Comparison of ENCODE assay signal across 9 cellular contexts in genomic region chr11:57322881-57323467, GRCh38. TPM values are rescaled to one million over a fixed set of nuclear protein-coding genes. Genes with fewer than 3 reads are reported as not detected.
DNase-seq lines count a peak whose midpoint lies in the region; TF ChIP-seq lines count a peak whose summit lies in the region.
"Had no signal": no experiment of that assay in that cellular context is flagged by ENCODE, and none has a peak within 500 bp of the region (broad histone marks: within the 10 kb centered on the region; RNA-seq: fewer than 3 reads in every experiment).

No MANE protein-coding gene starts in this region.

- peak overlapping the region; percentile 91 for H3K27ac Mint-ChIP-seq in activated naive CD4-positive, alpha-beta T cell treated with anti-CD3 and anti-CD28 coated beads, Interleukin-2, amount 50 U/mL, for 24 hours
- H3K27ac Mint-ChIP-seq in type B pancreatic cell = peak overlapping the region; percentile 96

- peak overlapping the region; percentile 29 to 77 for H3K18ac ChIP-seq in mesenchymal stem cell (ENCODE audit: low read depth in 1 of 2, low read length in 2 of 2)

- no peaks in the 10 kb centered on the region for H3K27me3 Mint-ChIP-seq in activated naive CD4-positive, alpha-beta T cell treated with anti-CD3 and anti-CD28 coated beads, Interleukin-2, amount 50 U/mL, for 24 hours
- H3K27me3 Mint-ChIP-seq in type B pancreatic cell = no peaks in the 10 kb centered on the region

- peak overlapping the region; percentile 94 for H2BK15ac ChIP-seq in mesenchymal stem cell (ENCODE audit: low read depth, poor library complexity, severe bottlenecking)

- H3K4me2 ChIP-seq in mesenchymal stem cell (ENCODE audit: low read length, poor library complexity, severe bottlenecking) = peak overlapping the region; percentile 92

- H3K4ac ChIP-seq in mesenchymal stem cell (ENCODE audit: low read depth in 1 of 2, low read length in 2 of 2) = peak overlapping the region in 1 of 2 experiments; percentile 93

- H3K27me3 ChIP-seq in brain microvascular endothelial cell (replicated peaks) (no peaks in the 10 kb centered on the region), mesenchymal stem cell (ENCODE audit: control insufficient read depth in 1 of 2, insufficient read depth in 1 of 2, low read length in 2 of 2) (no peaks in the 10 kb centered on the region)

- H2AK5ac ChIP-seq in mesenchymal stem cell (ENCODE audit: low read length, severe bottlenecking) = peak overlapping the region; percentile 33

- no peak overlapping the region for H2BK5ac ChIP-seq in mesenchymal stem cell (ENCODE audit: low read depth, low read length, poor library complexity, severe bottlenecking)

- H3K4me3 ChIP-seq in brain microvascular endothelial cell (ENCODE audit: low read depth, low read length) (peak overlapping the region; percentile 78), mesenchymal stem cell (ENCODE audit: insufficient read depth in 1 of 2, low read depth in 1 of 2, low read length in 2 of 2) (peak overlapping the region; percentile 37 to 97)

- peaks cover 23% of the 10 kb centered on the region for H3K36me3 Mint-ChIP-seq in activated naive CD4-positive, alpha-beta T cell treated with anti-CD3 and anti-CD28 coated beads, Interleukin-2, amount 50 U/mL, for 24 hours
- peaks cover 32% of the 10 kb centered on the region for H3K36me3 Mint-ChIP-seq in type B pancreatic cell

- DNase-seq in activated naive CD4-positive, alpha-beta T cell (lab: John Stamatoyannopoulos, UW) = no peak
- no peak for DNase-seq in brain microvascular endothelial cell
- no peak for DNase-seq in mesenchymal stem cell
- DNase-seq in type B pancreatic cell (ENCODE audit: extremely low spot score, unreplicated experiment) = no peak
- DNase-seq in head of caudate nucleus = no peak
- no peak for DNase-seq in stimulated activated naive CD4-positive, alpha-beta T cell treated with Interleukin-2 at 50 U/mL for 16 hours (lab: John Stamatoyannopoulos, UW)
- DNase-seq in NCI-H1092 treated with DMSO at 0.1 percent for 48 hours (lab: John Stamatoyannopoulos, UW) = no peak
- DNase-seq: GF-D8 had no signal

- H3K9me3 ChIP-seq in mesenchymal stem cell (ENCODE audit: control insufficient read depth, low read length) = no peaks in the 10 kb centered on the region

- H2BK120ac ChIP-seq in mesenchymal stem cell (ENCODE audit: low read depth, low read length) = no peak overlapping the region

- H3K79me1 ChIP-seq in mesenchymal stem cell (replicated peaks; ENCODE audit: low read length, poor library complexity, severe bottlenecking) = peaks cover 18% of the 10 kb centered on the region

- peak overlapping the region; percentile 84 for H4K91ac ChIP-seq in mesenchymal stem cell (ENCODE audit: low read length)

- no peak overlapping the region for H3K14ac ChIP-seq in mesenchymal stem cell (ENCODE audit: low read length in 2 of 2)

- H2AFZ ChIP-seq in mesenchymal stem cell (ENCODE audit: low read depth, low read length) = no peak overlapping the region

- H2BK12ac ChIP-seq in mesenchymal stem cell (ENCODE audit: low read length in 2 of 2) = peak overlapping the region in 1 of 2 experiments; percentile 86

- 88% methylated on average over 1 of the region's 1 CpG for WGBS in mesenchymal stem cell

- peaks cover 44% of the 10 kb centered on the region for H3K4me1 Mint-ChIP-seq in activated naive CD4-positive, alpha-beta T cell treated with anti-CD3 and anti-CD28 coated beads, Interleukin-2, amount 50 U/mL, for 24 hours
- peaks cover 52% of the 10 kb centered on the region for H3K4me1 Mint-ChIP-seq in type B pancreatic cell (ENCODE audit: unreplicated experiment)

- H3K27ac ChIP-seq in brain microvascular endothelial cell (peak overlapping the region; percentile 93), mesenchymal stem cell (ENCODE audit: low read length, poor library complexity, severe bottlenecking) (peak overlapping the region; percentile 78)

- H3K23ac ChIP-seq in mesenchymal stem cell (ENCODE audit: low read length in 2 of 2) = no peak overlapping the region

- peak overlapping the region; percentile 97 for H3K9ac ChIP-seq in mesenchymal stem cell (ENCODE audit: low read length)

- peak; percentile 11 for TF ChIP-seq CTCF in brain microvascular endothelial cell (IDR thresholded peaks at IDR 0.05; ENCODE audit: low read depth, low read length, missing control alignments)
- TF ChIP-seq CTCF in type B pancreatic cell (conservative IDR thresholded peaks at IDR 0.05) = peak; percentile 26

- H3K9me3 Mint-ChIP-seq in activated naive CD4-positive, alpha-beta T cell treated with anti-CD3 and anti-CD28 coated beads, Interleukin-2, amount 50 U/mL, for 24 hours = no peaks in the 10 kb centered on the region
- H3K9me3 Mint-ChIP-seq in type B pancreatic cell = no peaks in the 10 kb centered on the region

- H3K4me3 Mint-ChIP-seq in activated naive CD4-positive, alpha-beta T cell treated with anti-CD3 and anti-CD28 coated beads, Interleukin-2, amount 50 U/mL, for 24 hours = peak overlapping the region; percentile 90
- peak overlapping the region; percentile 95 for H3K4me3 Mint-ChIP-seq in type B pancreatic cell

- in situ Hi-C loops in brain microvascular endothelial cell (cut with HindIII; ENCODE audit: low pct_ligation_motif_present, low sequenced_read_pairs) = no loop called here

- intact Hi-C loops in head of caudate nucleus (cut with DNase I) = no loop called here

- H4K8ac ChIP-seq in mesenchymal stem cell (ENCODE audit: low read length) = peak overlapping the region; percentile 85

- H3K36me3 ChIP-seq in brain microvascular endothelial cell (replicated peaks) = peaks cover 43% of the 10 kb centered on the region
- H3K36me3 ChIP-seq in mesenchymal stem cell (ENCODE audit: control insufficient read depth in 1 of 2, insufficient read depth in 2 of 2, low read depth in 1 of 2, low read length in 2 of 2) = peaks cover 40 to 52% of the 10 kb centered on the region in 2 experiments

- peaks cover 35% of the 10 kb centered on the region for H3K4me1 ChIP-seq in mesenchymal stem cell (ENCODE audit: control insufficient read depth, insufficient read depth, low read depth, low read length)

RNA-seq across cellular contexts. Expression of gene TNKS1BP1, which starts 1.8 kb away (rescaled TPM):
- polyA plus RNA-seq in mesenchymal stem cell (2013, experiment 1 of 2) = 141 TPM
- polyA plus RNA-seq in mesenchymal stem cell (2013, experiment 2 of 2) = 142 TPM
- total RNA-seq in type B pancreatic cell (ENCODE audit: low replicate concordance) = 122 and 166 TPM in 2 replicates

RNA-seq across cellular contexts. Expression of gene SSRP1, which starts 12.7 kb away (rescaled TPM):
- polyA plus RNA-seq in mesenchymal stem cell (2013, experiment 1 of 2) = 79.2 TPM
- 75.1 TPM for polyA plus RNA-seq in mesenchymal stem cell (2013, experiment 2 of 2)
- total RNA-seq in type B pancreatic cell (ENCODE audit: low replicate concordance) = 108 and 164 TPM in 2 replicates

RNA-seq across cellular contexts. Expression of gene P2RX3, which starts 15.2 kb away (rescaled TPM):
- not detected for polyA plus RNA-seq in mesenchymal stem cell (2013, experiment 1 of 2)
- polyA plus RNA-seq in mesenchymal stem cell (2013, experiment 2 of 2) = not detected
- 0.52 and 4.0 TPM in 2 replicates for total RNA-seq in type B pancreatic cell (ENCODE audit: low replicate concordance)

RNA-seq across cellular contexts. Expression of gene PRG3, which starts 58.0 kb away (rescaled TPM):
- polyA plus RNA-seq in mesenchymal stem cell (2013, experiment 1 of 2) = not detected
- polyA plus RNA-seq in mesenchymal stem cell (2013, experiment 2 of 2) = not detected
- not detected in 2 replicates for total RNA-seq in type B pancreatic cell (ENCODE audit: low replicate concordance)
